1 cellular context compared by ENCODE assay signal in the genomic region with DNA sequence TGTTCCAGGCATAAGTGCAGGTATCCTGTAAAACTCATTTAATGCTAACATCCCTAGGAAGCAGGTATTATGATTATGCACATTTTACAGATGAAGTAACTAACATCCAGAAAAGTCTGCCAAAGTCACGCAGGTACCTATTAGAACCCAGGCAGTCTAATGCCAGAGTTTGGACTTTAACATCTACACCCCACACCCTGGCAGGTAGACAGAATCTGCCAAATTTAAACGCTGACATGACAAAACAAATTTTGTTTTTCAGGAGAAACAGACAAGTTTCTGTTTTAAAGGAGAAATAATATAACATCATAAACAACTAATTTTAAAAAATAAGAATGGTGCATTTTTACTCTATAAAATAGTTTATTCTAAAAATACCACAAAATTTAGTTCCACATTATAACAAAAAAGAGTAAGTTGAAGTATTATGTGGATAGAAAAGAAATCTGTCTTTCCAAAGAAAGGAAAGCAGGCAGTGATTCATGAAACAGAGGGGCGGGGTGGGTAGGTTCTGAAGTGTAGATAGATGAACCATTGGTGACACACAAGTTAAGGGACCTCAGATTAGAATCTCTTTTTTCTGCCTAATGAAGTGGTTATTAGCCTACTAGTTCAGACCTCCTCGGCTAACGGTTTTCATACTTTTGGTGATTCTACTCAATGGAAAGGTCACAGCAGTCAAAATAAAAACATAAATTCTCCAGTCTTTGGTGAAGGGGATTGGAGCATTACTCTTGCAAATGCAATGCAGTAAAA.
A peak's percentile ranks its signal among the peaks of the same experiment; 100 is the strongest.
TF ChIP-seq lines count a peak whose summit lies in the region.

No MANE protein-coding gene starts in this region.

TF ChIP-seq in K562, 482 proteins besides CTCF, POLR2A, EP300 and RAD21 (continued from another document):
- TF ChIP-seq MEIS2 (IDR thresholded peaks at IDR 0.05; ENCODE audit: partially characterized antibody) (peak; percentile 31), FOSL1 (tag; conservative IDR thresholded peaks at IDR 0.05) (peak; percentile 46; the same call in 1 of the 2 replicates), JUND (IDR thresholded peaks at IDR 0.05; ENCODE audit: borderline replicate concordance, low read depth, low read length) (no peak), JUND (tag; IDR thresholded peaks at IDR 0.05; ENCODE audit: borderline replicate concordance, low read depth, low read length) (0 out of 3 replicates have a peak, but pooled peaks have one; percentile 16), KDM1A (IDR thresholded peaks at IDR 0.05) (peak; percentile 74 to 81), VEZF1 (CRISPR knock-in tag; IDR thresholded peaks at IDR 0.05) (0 out of 2 replicates have a peak, but pooled peaks have one; percentile 23), DEAF1 (CRISPR knock-in tag; IDR thresholded peaks at IDR 0.05) (0 out of 2 replicates have a peak, but pooled peaks have one; percentile 4), E2F1 (CRISPR knock-in tag; IDR thresholded peaks at IDR 0.05) (no peak), ZNF197 (CRISPR knock-in tag; IDR thresholded peaks at IDR 0.05; ENCODE audit: low read depth) (no peak), C11orf30 (IDR thresholded peaks at IDR 0.05; ENCODE audit: low read depth) (peak; percentile 90), MAFK (IDR thresholded peaks at IDR 0.05; ENCODE audit: low read length) (peak; percentile 93), HNRNPUL1 (IDR thresholded peaks at IDR 0.05; ENCODE audit: low read length) (no peak), ZNF316 (IDR thresholded peaks at IDR 0.05) (peak; percentile 96)
- TF ChIP-seq, protein P1, sequence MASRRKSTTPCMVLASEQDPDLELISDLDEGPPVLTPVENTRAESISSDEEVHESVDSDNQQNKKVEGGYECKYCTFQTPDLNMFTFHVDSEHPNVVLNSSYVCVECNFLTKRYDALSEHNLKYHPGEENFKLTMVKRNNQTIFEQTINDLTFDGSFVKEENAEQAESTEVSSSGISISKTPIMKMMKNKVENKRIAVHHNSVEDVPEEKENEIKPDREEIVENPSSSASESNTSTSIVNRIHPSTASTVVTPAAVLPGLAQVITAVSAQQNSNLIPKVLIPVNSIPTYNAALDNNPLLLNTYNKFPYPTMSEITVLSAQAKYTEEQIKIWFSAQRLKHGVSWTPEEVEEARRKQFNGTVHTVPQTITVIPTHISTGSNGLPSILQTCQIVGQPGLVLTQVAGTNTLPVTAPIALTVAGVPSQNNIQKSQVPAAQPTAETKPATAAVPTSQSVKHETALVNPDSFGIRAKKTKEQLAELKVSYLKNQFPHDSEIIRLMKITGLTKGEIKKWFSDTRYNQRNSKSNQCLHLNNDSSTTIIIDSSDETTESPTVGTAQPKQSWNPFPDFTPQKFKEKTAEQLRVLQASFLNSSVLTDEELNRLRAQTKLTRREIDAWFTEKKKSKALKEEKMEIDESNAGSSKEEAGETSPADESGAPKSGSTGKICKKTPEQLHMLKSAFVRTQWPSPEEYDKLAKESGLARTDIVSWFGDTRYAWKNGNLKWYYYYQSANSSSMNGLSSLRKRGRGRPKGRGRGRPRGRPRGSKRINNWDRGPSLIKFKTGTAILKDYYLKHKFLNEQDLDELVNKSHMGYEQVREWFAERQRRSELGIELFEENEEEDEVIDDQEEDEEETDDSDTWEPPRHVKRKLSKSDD (conservative IDR thresholded peaks at IDR 0.05; ENCODE audit: low read length) = no peak
- TF ChIP-seq, protein P2, sequence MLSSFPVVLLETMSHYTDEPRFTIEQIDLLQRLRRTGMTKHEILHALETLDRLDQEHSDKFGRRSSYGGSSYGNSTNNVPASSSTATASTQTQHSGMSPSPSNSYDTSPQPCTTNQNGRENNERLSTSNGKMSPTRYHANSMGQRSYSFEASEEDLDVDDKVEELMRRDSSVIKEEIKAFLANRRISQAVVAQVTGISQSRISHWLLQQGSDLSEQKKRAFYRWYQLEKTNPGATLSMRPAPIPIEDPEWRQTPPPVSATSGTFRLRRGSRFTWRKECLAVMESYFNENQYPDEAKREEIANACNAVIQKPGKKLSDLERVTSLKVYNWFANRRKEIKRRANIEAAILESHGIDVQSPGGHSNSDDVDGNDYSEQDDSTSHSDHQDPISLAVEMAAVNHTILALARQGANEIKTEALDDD (IDR thresholded peaks at IDR 0.05) = peak; percentile 94
